1 cellular context compared by ENCODE assay signal in genomic region chr20:3888622-3889488, GRCh38.
TF ChIP-seq lines count a peak whose summit lies in the region.

Gene PANK2, plus strand, starts transcription at chr20:3889387.

TF ChIP-seq in K562, 482 proteins besides CTCF, POLR2A, EP300 and RAD21 (continued from another document and continues in another):
- peak; percentile 19 for TF ChIP-seq CTCFL (IDR thresholded peaks at IDR 0.05; ENCODE audit: borderline replicate concordance, insufficient read depth, low read depth, low read length, poor library complexity, severe bottlenecking)
- TF ChIP-seq TGIF2 (CRISPR knock-in tag; IDR thresholded peaks at IDR 0.05), result no peak
- no peak for TF ChIP-seq HDGF (IDR thresholded peaks at IDR 0.05)
- no peak for TF ChIP-seq FOXJ2 (tag; IDR thresholded peaks at IDR 0.05)
- peak; percentile 86 for TF ChIP-seq CREM (IDR thresholded peaks at IDR 0.05; ENCODE audit: low read depth)
- no peak for TF ChIP-seq ADNP (tag; IDR thresholded peaks at IDR 0.05)
- TF ChIP-seq SIRT6 (IDR thresholded peaks at IDR 0.05; ENCODE audit: low read depth, low read length), result no peak
- no peak for TF ChIP-seq U2AF1 (optimal IDR thresholded peaks at IDR 0.05; ENCODE audit: low read depth, low read length)
- no peak for TF ChIP-seq ZKSCAN8 (CRISPR knock-in tag; IDR thresholded peaks at IDR 0.05)
- TF ChIP-seq CREB3 (tag; conservative IDR thresholded peaks at IDR 0.05; ENCODE audit: low read depth), result no peak
- TF ChIP-seq KDM4B (IDR thresholded peaks at IDR 0.05; ENCODE audit: borderline replicate concordance in 2 of 2, low read depth in 1 of 2), result peak in 1 of 2 experiments; percentile 88; a peak in 1 of 4 replicates
- TF ChIP-seq TAF1 (IDR thresholded peaks at IDR 0.05; ENCODE audit: control insufficient read depth, extremely low read depth, insufficient read depth, low read length, severe bottlenecking), result peak; percentile 53
- no peak for TF ChIP-seq AFF1 (IDR thresholded peaks at IDR 0.05; ENCODE audit: low read depth in 1 of 2, partially characterized antibody in 2 of 2)
- TF ChIP-seq SMARCA4 (IDR thresholded peaks at IDR 0.05), result 0 out of 2 replicates have a peak, but pooled peaks have one; percentile 14
- no peak for TF ChIP-seq GMEB1 (CRISPR knock-in tag; IDR thresholded peaks at IDR 0.05)
- TF ChIP-seq FOXP1 (CRISPR knock-in tag; IDR thresholded peaks at IDR 0.05), result peak; percentile 66; the same call in 1 of the 2 replicates
- TF ChIP-seq ZNF224 (CRISPR knock-in tag; IDR thresholded peaks at IDR 0.05), result no peak
- TF ChIP-seq ZNF592 (IDR thresholded peaks at IDR 0.05), result no peak
- TF ChIP-seq ELF1 (tag; IDR thresholded peaks at IDR 0.05), result peak; percentile 38; the same call in 1 of the 2 replicates
- TF ChIP-seq TAL1 (IDR thresholded peaks at IDR 0.05), result no peak
- TF ChIP-seq ERF (CRISPR knock-in tag; IDR thresholded peaks at IDR 0.05), result no peak
- no peak for TF ChIP-seq ZNF239 (CRISPR knock-in tag; IDR thresholded peaks at IDR 0.05)
- TF ChIP-seq CAMTA2 (CRISPR knock-in tag; conservative IDR thresholded peaks at IDR 0.05), result 0 out of 2 replicates have a peak, but pooled peaks have one; percentile 73
- TF ChIP-seq E2F8 (IDR thresholded peaks at IDR 0.05; ENCODE audit: low read depth, partially characterized antibody), result peak; percentile 65
- no peak for TF ChIP-seq CREBBP (IDR thresholded peaks at IDR 0.05; ENCODE audit: low read depth, low read length)
- TF ChIP-seq TAF9B (IDR thresholded peaks at IDR 0.05; ENCODE audit: partially characterized antibody), result peak; percentile 26
- no peak for TF ChIP-seq HNRNPL (IDR thresholded peaks at IDR 0.05; ENCODE audit: low read depth, low read length)
- TF ChIP-seq FOXA1 (IDR thresholded peaks at IDR 0.05; ENCODE audit: borderline replicate concordance), result no peak
- TF ChIP-seq RAD51 (IDR thresholded peaks at IDR 0.05; ENCODE audit: borderline replicate concordance, low read depth), result no peak
- TF ChIP-seq SREBF2 (CRISPR knock-in tag; IDR thresholded peaks at IDR 0.05), result no peak
- peak; percentile 23; the same call in 1 of the 2 replicates for TF ChIP-seq PML (IDR thresholded peaks at IDR 0.05; ENCODE audit: low read length)
- TF ChIP-seq SLC30A9 (CRISPR knock-in tag; IDR thresholded peaks at IDR 0.05), result no peak
- peak; percentile 94 for TF ChIP-seq ASH1L (IDR thresholded peaks at IDR 0.05; ENCODE audit: borderline replicate concordance, low read depth, partially characterized antibody)
- no peak for TF ChIP-seq ZNF398 (CRISPR knock-in tag; IDR thresholded peaks at IDR 0.05)
- no peak for TF ChIP-seq BRF1 (IDR thresholded peaks at IDR 0.05; ENCODE audit: borderline replicate concordance, extremely low read depth, insufficient read length)
- TF ChIP-seq NFRKB (IDR thresholded peaks at IDR 0.05; ENCODE audit: low read depth), result peak; percentile 92
- TF ChIP-seq SRF (CRISPR knock-in tag; IDR thresholded peaks at IDR 0.05), result 0 out of 4 replicates have a peak, but pooled peaks of 1 of the 2 experiments have one; percentile 29
- no peak for TF ChIP-seq DLX4 (CRISPR knock-in tag; IDR thresholded peaks at IDR 0.05)
- TF ChIP-seq ETS2 (tag; IDR thresholded peaks at IDR 0.05; ENCODE audit: borderline replicate concordance, poor library complexity, severe bottlenecking), result no peak
- TF ChIP-seq TBL1XR1 (IDR thresholded peaks at IDR 0.05; ENCODE audit: low read length in 2 of 2), result no peak
- TF ChIP-seq ZNF764 (CRISPR knock-in tag; IDR thresholded peaks at IDR 0.05; ENCODE audit: low read depth), result no peak
- TF ChIP-seq MBD2 (IDR thresholded peaks at IDR 0.05; ENCODE audit: borderline replicate concordance, low read depth), result peak; percentile 96
- no peak for TF ChIP-seq PTRF (tag; IDR thresholded peaks at IDR 0.05)
- TF ChIP-seq ZNF143 (CRISPR knock-in tag; IDR thresholded peaks at IDR 0.05), result no peak
- no peak for TF ChIP-seq HDAC3 (IDR thresholded peaks at IDR 0.05; ENCODE audit: borderline replicate concordance, partially characterized antibody)
- TF ChIP-seq TBP (optimal IDR thresholded peaks at IDR 0.05; ENCODE audit: low read depth, low read length), result peak; percentile 67
